In the genomic region with DNA sequence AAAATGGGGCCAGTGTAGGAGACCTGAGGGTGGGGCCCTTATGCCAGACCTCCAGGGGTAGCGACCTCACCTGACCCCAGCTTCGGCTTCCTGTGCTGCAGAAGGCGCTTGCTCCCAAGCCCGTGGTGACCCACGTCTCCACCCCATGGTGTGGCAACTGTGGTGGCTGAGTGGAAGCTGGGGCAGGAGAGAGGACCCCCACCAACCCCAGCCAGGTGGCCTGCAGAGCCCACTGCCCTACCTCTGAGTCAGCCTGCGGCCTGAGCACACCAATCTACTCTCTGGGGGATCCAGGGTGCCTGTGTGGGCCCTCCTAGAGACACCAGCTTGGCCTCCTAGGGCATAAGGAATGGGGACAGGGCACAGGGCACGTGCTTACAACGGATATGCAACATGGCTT, we compare ENCODE assay signal across 7 cellular contexts. TPM values are rescaled to one million over a fixed set of nuclear protein-coding genes. Genes with fewer than 3 reads are reported as not detected.
A peak's percentile ranks its signal among the peaks of the same experiment; 100 is the strongest.
DNase-seq lines count a peak whose midpoint lies in the region; ATAC-seq and TF ChIP-seq lines count a peak whose summit lies in the region.
"Not testable (repeated sequence)": the region's sequence is repeated elsewhere in the genome, so short reads cannot be mapped to it uniquely, and the experiment has no call there.

No MANE protein-coding gene starts in this region.

- not testable (repeated sequence) for TF ChIP-seq CTCF in HCT116 (IDR thresholded peaks at IDR 0.05 in 2 of 3, conservative IDR thresholded peaks at IDR 0.05 in 1 of 3; ENCODE audit: borderline replicate concordance in 1 of 3, insufficient read depth in 1 of 3, low read depth in 2 of 3, low read length in 2 of 3); IMR-90 (conservative IDR thresholded peaks at IDR 0.05; ENCODE audit: low read depth, low read length); vagina (IDR thresholded peaks at IDR 0.05)

- not testable (repeated sequence) for H3K27me3 Mint-ChIP-seq in activated CD8-positive, alpha-beta memory T cell treated with anti-CD3 and anti-CD28 coated beads, Interleukin-2, amount 10 ng/mL, durations not matched to agents 7 days and 5 days

- not testable (repeated sequence) for H3K23ac ChIP-seq in IMR-90 (ENCODE audit: low read depth, low read length); mesenchymal stem cell (ENCODE audit: low read length in 2 of 2)

- H3K4me3 ChIP-seq in HCT116 (replicated peaks in 1 of 2; ENCODE audit: low read depth in 1 of 2, low read length in 2 of 2); IMR-90 (ENCODE audit: insufficient read depth, low read depth, low read length); mesenchymal stem cell (ENCODE audit: insufficient read depth in 1 of 2, low read depth in 1 of 2, low read length in 2 of 2); vagina: not testable (repeated sequence)

- not testable (repeated sequence) for H3K36me3 ChIP-seq in HCT116 (ENCODE audit: control insufficient read depth in 1 of 2, insufficient read depth in 2 of 2, low read length in 2 of 2); mesenchymal stem cell (ENCODE audit: control insufficient read depth in 1 of 2, insufficient read depth in 2 of 2, low read depth in 1 of 2, low read length in 2 of 2); vagina
- H3K36me3 ChIP-seq in IMR-90 (ENCODE audit: control insufficient read depth, insufficient read depth, low read length) = peaks cover 44% of the 10 kb centered on the region; the same call in 1 of the 2 replicates

- H3K9me3 ChIP-seq in HCT116 (ENCODE audit: control insufficient read depth in 1 of 2, insufficient read depth in 1 of 2, low read depth in 1 of 2, low read length in 2 of 2); IMR-90 (ENCODE audit: control insufficient read depth, insufficient read depth, low read length); mesenchymal stem cell (ENCODE audit: control insufficient read depth, low read length); vagina: not testable (repeated sequence)

- TSS peak; percentile 20 for BruUV-seq in HCT116 (replicated peaks; lab: Mats Ljungman, UMichigan)
- BruUV-seq in IMR-90 (replicated peaks; lab: Mats Ljungman, UMichigan) = TSS peak; percentile 42

- RAD21 ChIA-PET in HCT116 (lab: Charles Lee; ENCODE audit: low non-redundant PET in 1 of 2, low total read pairs in 2 of 2, uncharacterized antibody in 2 of 2, unreplicated experiment in 2 of 2) = not testable (repeated sequence)

- in situ Hi-C loops in IMR-90 (cut with MboI; ENCODE audit: low sequenced_read_pairs) = not testable (repeated sequence)

- not testable (repeated sequence) for H3K9me3 Mint-ChIP-seq in activated CD8-positive, alpha-beta memory T cell treated with anti-CD3 and anti-CD28 coated beads, Interleukin-2, amount 10 ng/mL, durations not matched to agents 7 days and 5 days (ENCODE audit: low read depth)

- H3K4me2 ChIP-seq in HCT116 (ENCODE audit: low read length); IMR-90 (ENCODE audit: low read depth, low read length); mesenchymal stem cell (ENCODE audit: low read length, poor library complexity, severe bottlenecking): not testable (repeated sequence)

- not testable (repeated sequence) for H2AK5ac ChIP-seq in IMR-90 (ENCODE audit: low read depth, low read length); mesenchymal stem cell (ENCODE audit: low read length, severe bottlenecking)

- not testable (repeated sequence) for H3K36me3 Mint-ChIP-seq in activated CD8-positive, alpha-beta memory T cell treated with anti-CD3 and anti-CD28 coated beads, Interleukin-2, amount 10 ng/mL, durations not matched to agents 7 days and 5 days

- not testable (repeated sequence) for H3K27me3 ChIP-seq in HCT116 (ENCODE audit: insufficient read depth, low read length); IMR-90 (ENCODE audit: control insufficient read depth, insufficient read depth, low read length); mesenchymal stem cell (ENCODE audit: control insufficient read depth in 1 of 2, insufficient read depth in 1 of 2, low read length in 2 of 2); vagina

- peaks cover 17 to 49% of the 10 kb centered on the region in 2 experiments for H3K79me1 ChIP-seq in IMR-90 (ENCODE audit: low read depth in 1 of 2, low read length in 2 of 2)
- not testable (repeated sequence) for H3K79me1 ChIP-seq in mesenchymal stem cell (replicated peaks; ENCODE audit: low read length, poor library complexity, severe bottlenecking)

- POLR2A ChIA-PET in HCT116 (lab: Charles Lee); IMR-90 (lab: Charles Lee; ENCODE audit: unreplicated experiment): not testable (repeated sequence)

- H3K9ac ChIP-seq in HCT116 (ENCODE audit: low read length); IMR-90 (ENCODE audit: low read depth, low read length); mesenchymal stem cell (ENCODE audit: low read length): not testable (repeated sequence)

- H3K9me2 ChIP-seq in HCT116 (ENCODE audit: insufficient read depth) = not testable (repeated sequence)

- WGBS in IMR-90 (ENCODE audit: extremely low coverage in 2 of 2, insufficient read length in 1 of 2), 2 experiments = 100% methylated on average over 1 of the region's 8 CpGs; no CpG with 5 or more reads in 1 of the 2 experiments
- WGBS in mesenchymal stem cell = 96% methylated on average over 8 of the region's 8 CpGs

- H2BK120ac ChIP-seq in IMR-90 (ENCODE audit: low read depth, low read length); mesenchymal stem cell (ENCODE audit: low read depth, low read length): not testable (repeated sequence)

- not testable (repeated sequence) for H2BK12ac ChIP-seq in mesenchymal stem cell (ENCODE audit: low read length in 2 of 2)

- CTCF ChIA-PET in HCT116 (lab: Charles Lee); IMR-90 (lab: Yijun Ruan, JAX); activated CD8-positive, alpha-beta memory T cell treated with anti-CD3 and anti-CD28 coated beads, Interleukin-2, amount 10 ng/mL, durations not matched to agents 7 days and 5 days (lab: Charles Lee): not testable (repeated sequence)

- not testable (repeated sequence) for H3K4me3 Mint-ChIP-seq in activated CD8-positive, alpha-beta memory T cell treated with anti-CD3 and anti-CD28 coated beads, Interleukin-2, amount 10 ng/mL, durations not matched to agents 7 days and 5 days

- DNase-seq in HCT116 (ENCODE audit: low read depth, low spot score); IMR-90; mesenchymal stem cell: not testable (repeated sequence)
- DNase-seq in activated CD8-positive, alpha-beta memory T cell treated with anti-CD3 and anti-CD28 coated beads, Interleukin-2, amount 10 ng/mL, durations not matched to agents 7 days and 5 days = peak; percentile 34
- DNase-seq in Right ventricle myocardium inferior (ENCODE audit: missing footprints) = peak; percentile 52
- peak; percentile 40 for DNase-seq in sciatic nerve (ENCODE audit: low spot score)
- peak; percentile 46 to 81 for DNase-seq in vagina (ENCODE audit: extremely low spot score in 2 of 2)

- H2BK20ac ChIP-seq in IMR-90 (ENCODE audit: low read depth, low read length) = not testable (repeated sequence)

- not testable (repeated sequence) for TF ChIP-seq POLR2A in HCT116 (IDR thresholded peaks at IDR 0.05; ENCODE audit: borderline replicate concordance, extremely low read depth, insufficient read depth, insufficient read length); IMR-90 (IDR thresholded peaks at IDR 0.05; ENCODE audit: low read depth, low read length); vagina (IDR thresholded peaks at IDR 0.05)

- not testable (repeated sequence) for ATAC-seq in HCT116; IMR-90 (ENCODE audit: low read depth); Right ventricle myocardium inferior; sciatic nerve
- peak; percentile 20 for ATAC-seq in activated CD8-positive, alpha-beta memory T cell treated with anti-CD3 and anti-CD28 coated beads, Interleukin-2, amount 10 ng/mL, durations not matched to agents 7 days and 5 days

- H4K8ac ChIP-seq in IMR-90 (ENCODE audit: low read depth in 2 of 2, low read length in 2 of 2); mesenchymal stem cell (ENCODE audit: low read length): not testable (repeated sequence)

- H3K14ac ChIP-seq in IMR-90 (replicated peaks; ENCODE audit: low read depth, low read length); mesenchymal stem cell (ENCODE audit: low read length in 2 of 2): not testable (repeated sequence)

- not testable (repeated sequence) for H3K18ac ChIP-seq in IMR-90 (ENCODE audit: low read depth, low read length); mesenchymal stem cell (ENCODE audit: low read depth in 1 of 2, low read length in 2 of 2)

- H3K4ac ChIP-seq in IMR-90 (ENCODE audit: low read depth, low read length); mesenchymal stem cell (ENCODE audit: low read depth in 1 of 2, low read length in 2 of 2): not testable (repeated sequence)

- not testable (repeated sequence) for H4K5ac ChIP-seq in IMR-90 (ENCODE audit: low read depth, low read length)

- H2BK15ac ChIP-seq in IMR-90 (ENCODE audit: low read depth, low read length); mesenchymal stem cell (ENCODE audit: low read depth, poor library complexity, severe bottlenecking): not testable (repeated sequence)

- H2AFZ ChIP-seq in HCT116 (ENCODE audit: low read depth, low read length, poor library complexity, severe bottlenecking); IMR-90 (replicated peaks; ENCODE audit: low read length, poor library complexity); mesenchymal stem cell (ENCODE audit: low read depth, low read length): not testable (repeated sequence)

- H3K4me1 ChIP-seq in HCT116 (ENCODE audit: control insufficient read depth in 1 of 2, insufficient read depth in 2 of 2, low read length in 2 of 2); IMR-90 (ENCODE audit: control insufficient read depth, insufficient read depth, low read length); mesenchymal stem cell (ENCODE audit: control insufficient read depth, insufficient read depth, low read depth, low read length); vagina: not testable (repeated sequence)

- H2AK9ac ChIP-seq in IMR-90 (replicated peaks; ENCODE audit: low read depth, low read length, poor library complexity) = not testable (repeated sequence)

- not testable (repeated sequence) for H2BK5ac ChIP-seq in IMR-90 (ENCODE audit: low read depth, low read length, poor library complexity, severe bottlenecking); mesenchymal stem cell (ENCODE audit: low read depth, low read length, poor library complexity, severe bottlenecking)

- peaks cover 12% of the 10 kb centered on the region; the same call in 1 of the 2 replicates for H3K9me1 ChIP-seq in IMR-90 (ENCODE audit: insufficient read depth, low read length)

- H3K4me1 Mint-ChIP-seq in activated CD8-positive, alpha-beta memory T cell treated with anti-CD3 and anti-CD28 coated beads, Interleukin-2, amount 10 ng/mL, durations not matched to agents 7 days and 5 days = not testable (repeated sequence)

- dilution Hi-C loops in IMR-90 (cut with HindIII; ENCODE audit: low sequenced_read_pairs, unreplicated experiment) = not testable (repeated sequence)

- not testable (repeated sequence) for TF ChIP-seq RAD21 in HCT116 (IDR thresholded peaks at IDR 0.05; ENCODE audit: low read depth); IMR-90 (IDR thresholded peaks at IDR 0.05; ENCODE audit: low read length)

- H3K56ac ChIP-seq in IMR-90 (ENCODE audit: extremely low read depth, insufficient read depth, low read length) = not testable (repeated sequence)

- H4K20me1 ChIP-seq in HCT116 (ENCODE audit: insufficient read depth) = not testable (repeated sequence)
- peaks cover 47% of the 10 kb centered on the region for H4K20me1 ChIP-seq in IMR-90 (ENCODE audit: insufficient read depth, low read length)

- intact Hi-C loops in HCT116 (cut with micrococcal nuclease); IMR-90 (cut with micrococcal nuclease); Right ventricle myocardium inferior (cut with DNase I); sciatic nerve (cut with DNase I); vagina (cut with DNase I): not testable (repeated sequence)

- not testable (repeated sequence) for H3K27ac Mint-ChIP-seq in activated CD8-positive, alpha-beta memory T cell treated with anti-CD3 and anti-CD28 coated beads, Interleukin-2, amount 10 ng/mL, durations not matched to agents 7 days and 5 days

- H4K91ac ChIP-seq in IMR-90 (ENCODE audit: insufficient read depth, low read depth, low read length) = not testable (repeated sequence)
- peak overlapping the region; percentile 10 for H4K91ac ChIP-seq in mesenchymal stem cell (ENCODE audit: low read length)

- H3K79me2 ChIP-seq in HCT116 (ENCODE audit: insufficient read depth, low read length) = not testable (repeated sequence)

- not testable (repeated sequence) for H3K27ac ChIP-seq in HCT116 (ENCODE audit: low read depth, low read length); IMR-90 (ENCODE audit: insufficient read depth, low read length); mesenchymal stem cell (ENCODE audit: low read length, poor library complexity, severe bottlenecking); vagina

RNA-seq across cellular contexts. Expression of gene HS6ST1, which starts 52.2 kb away (rescaled TPM):
- 35.0 TPM for total RNA-seq in HCT116 (2021; ENCODE audit: unreplicated experiment)
- polyA plus RNA-seq in HCT116 (2012) = 25.7 and 27.4 TPM in 2 replicates
- 29.7 and 29.9 TPM in 2 replicates for total RNA-seq in IMR-90 (2012; rRNA removed)
- 36.9 and 39.7 TPM in 2 replicates for polyA plus RNA-seq in IMR-90 (2012; rRNA removed)
- polyA plus RNA-seq in IMR-90 (2012; cell fraction: cytosol; rRNA removed) = 22.1 and 48.3 TPM in 2 replicates
- 21.0 and 34.4 TPM in 2 replicates for polyA plus RNA-seq in IMR-90 (2012; cell fraction: nucleus; rRNA removed; ENCODE audit: low replicate concordance)
- total RNA-seq in activated CD8-positive, alpha-beta memory T cell treated with anti-CD3 and anti-CD28 coated beads, Interleukin-2, amount 10 ng/mL, durations not matched to agents 7 days and 5 days = 1 to 10 TPM; 7.0 to 8.6 TPM
- 34.9 TPM for total RNA-seq in Right ventricle myocardium inferior
- 37.7 TPM for polyA plus RNA-seq in mesenchymal stem cell (2013, experiment 1 of 2)
- polyA plus RNA-seq in mesenchymal stem cell (2013, experiment 2 of 2) = 37.3 TPM
- total RNA-seq in sciatic nerve = 27.2 TPM
- 68.5 TPM for total RNA-seq in vagina
